ENCODE assay signal across 31 cellular contexts in genomic region chr2:73821669-73822068, GRCh38. TPM values are rescaled to one million over a fixed set of nuclear protein-coding genes. Genes with fewer than 3 reads are reported as not detected.
DNase-seq lines count a peak whose midpoint lies in the region; ATAC-seq and TF ChIP-seq lines count a peak whose summit lies in the region.
"Had no signal": no experiment of that assay in that cellular context is flagged by ENCODE, and none has a peak within 500 bp of the region (broad histone marks: within the 10 kb centered on the region; RNA-seq: fewer than 3 reads in every experiment).

No MANE protein-coding gene starts in this region.

- H3K36me3 ChIP-seq in mesendoderm (ENCODE audit: control insufficient read depth, insufficient read depth, low read length), result no peaks in the 10 kb centered on the region
- H3K36me3 ChIP-seq: esophagus squamous epithelium, left lung, neural progenitor cell, pancreas, Peyer's patch had no signal

- H2BK15ac ChIP-seq in mesendoderm (replicated peaks; ENCODE audit: low read depth), result no peak overlapping the region

- ATAC-seq in HG03039 (IDR thresholded peaks at IDR 0.05; ENCODE audit: unreplicated experiment), result peak; percentile 25
- ATAC-seq: foreskin keratinocyte, left lung, pancreas had no signal

- H3K23ac ChIP-seq in mesendoderm (ENCODE audit: low read length), result no peak overlapping the region

- no peak overlapping the region for H3K18ac ChIP-seq in mesendoderm (ENCODE audit: low read length)

- DNase-seq in activated CD4-positive, alpha-beta memory T cell treated with anti-CD3 and anti-CD28 coated beads for 36 hours, result no peak
- no peak for DNase-seq in activated CD4-positive, alpha-beta memory T cell treated with anti-CD3 and anti-CD28 coated beads, Interleukin-2, amount 10 ng/mL, durations not matched to agents 7 days and 5 days
- DNase-seq in GM12865 (ENCODE audit: low read depth) (peak; percentile 20), SIG-M5 (lab: John Stamatoyannopoulos, UW) (no peak), mesendoderm (no peak), coronary artery (ENCODE audit: low spot score) (no peak)
- no peak for DNase-seq in activated T-helper 1 cell treated with anti-CD3 and anti-CD28 coated beads, Interleukin-12 subunit alpha, Interleukin-12 subunit beta, Interleukin-2, Interleukin-4 antibody, amounts not matched to agents 30 ng/mL and 10 ng/mL and 1 ng/mL, durations not matched to agents 14 hours and 24 hours and 36 hours (ENCODE audit: low spot score)
- DNase-seq: activated CD8-positive, alpha-beta memory T cell treated with anti-CD3 and anti-CD28 coated beads, Interleukin-2, amount 10 ng/mL, durations not matched to agents 7 days and 5 days; COR-L47; dermis blood vessel endothelial cell; DMS79; esophagus squamous epithelium; head of caudate nucleus; left lung; mesenchymal stem cell; NCI-H2029; NCI-H524 treated with DMSO at 0.1 percent for 48 hours; pancreas; Peyer's patch; SHP77 treated with DMSO at 0.1 percent for 48 hours; stimulated activated CD4-positive, alpha-beta T cell treated with anti-CD3 and anti-CD28 coated beads, Interleukin-4, amount 100 ng/mL, for 4 hours; testis had no signal

- CTCF ChIA-PET in activated CD4-positive, alpha-beta memory T cell treated with anti-CD3 and anti-CD28 coated beads for 36 hours (lab: Charles Lee), result interaction anchor here (0.6 to 5.6 kb wide), 6 partner anchors 142 to 593 kb away, joined by 3 to 100 read pairs (median 4); partner anchors contain the start of gene BOLA3
- CTCF ChIA-PET in activated CD4-positive, alpha-beta memory T cell treated with anti-CD3 and anti-CD28 coated beads, Interleukin-2, amount 10 ng/mL, durations not matched to agents 7 days and 5 days (lab: Charles Lee), result interaction anchor here (0.5 to 7.6 kb wide), 9 partner anchors 17 to 570 kb away, joined by 3 to 127 read pairs (median 3); partner anchors contain the start of genes BOLA3 and MOB1A

- no peak overlapping the region for H3K56ac ChIP-seq in mesendoderm (ENCODE audit: low read length)

- H3K4me2 ChIP-seq in mesendoderm (ENCODE audit: low read length), result no peak overlapping the region
- H3K4me2 ChIP-seq: neural progenitor cell had no signal

- intact Hi-C loops in activated CD4-positive, alpha-beta memory T cell treated with anti-CD3 and anti-CD28 coated beads for 36 hours (cut with micrococcal nuclease), result loop anchor here (1.0 to 10.0 kb wide), 4 partner anchors 10 to 573 kb away; partner anchors contain the start of gene DUSP11
- intact Hi-C loops in activated T-helper 1 cell treated with anti-CD3 and anti-CD28 coated beads, Interleukin-12 subunit alpha, Interleukin-12 subunit beta, Interleukin-2, Interleukin-4 antibody, amounts not matched to agents 30 ng/mL and 10 ng/mL and 1 ng/mL, durations not matched to agents 14 hours and 24 hours and 36 hours (cut with micrococcal nuclease), result loop anchor here (1.0 kb wide), 1 partner anchor 10 kb away; no protein-coding TSS in a partner anchor

- H4K8ac ChIP-seq in mesendoderm (ENCODE audit: low read depth, low read length), result no peak overlapping the region

- no peak overlapping the region for H3K4ac ChIP-seq in mesendoderm (ENCODE audit: low read depth, low read length)

- H3K9me3 Mint-ChIP-seq in activated CD4-positive, alpha-beta memory T cell treated with anti-CD3 and anti-CD28 coated beads for 36 hours, result no peaks in the 10 kb centered on the region
- H3K9me3 Mint-ChIP-seq in activated CD4-positive, alpha-beta memory T cell treated with anti-CD3 and anti-CD28 coated beads, Interleukin-2, amount 10 ng/mL, durations not matched to agents 7 days and 5 days, result no peaks in the 10 kb centered on the region
- H3K9me3 Mint-ChIP-seq in activated T-helper 1 cell treated with anti-CD3 and anti-CD28 coated beads, Interleukin-12 subunit alpha, Interleukin-12 subunit beta, Interleukin-2, Interleukin-4 antibody, amounts not matched to agents 30 ng/mL and 10 ng/mL and 1 ng/mL, durations not matched to agents 14 hours and 24 hours and 36 hours, result no peaks in the 10 kb centered on the region
- H3K9me3 Mint-ChIP-seq: neural progenitor cell; T-helper 2 cell treated with Interferon-gamma antibody and Interleukin-4, amounts not matched to agents 5 μg/mL and 100 μg/mL, for 36 hours had no signal

- peak overlapping the region; percentile 77 for H3K27ac Mint-ChIP-seq in activated CD4-positive, alpha-beta memory T cell treated with anti-CD3 and anti-CD28 coated beads for 36 hours
- H3K27ac Mint-ChIP-seq in activated CD4-positive, alpha-beta memory T cell treated with anti-CD3 and anti-CD28 coated beads, Interleukin-2, amount 10 ng/mL, durations not matched to agents 7 days and 5 days, result no peak overlapping the region
- peak overlapping the region; percentile 44 for H3K27ac Mint-ChIP-seq in activated T-helper 1 cell treated with anti-CD3 and anti-CD28 coated beads, Interleukin-12 subunit alpha, Interleukin-12 subunit beta, Interleukin-2, Interleukin-4 antibody, amounts not matched to agents 30 ng/mL and 10 ng/mL and 1 ng/mL, durations not matched to agents 14 hours and 24 hours and 36 hours
- H3K27ac Mint-ChIP-seq: activated CD8-positive, alpha-beta memory T cell treated with anti-CD3 and anti-CD28 coated beads, Interleukin-2, amount 10 ng/mL, durations not matched to agents 7 days and 5 days; neural progenitor cell; T-helper 2 cell treated with Interferon-gamma antibody and Interleukin-4, amounts not matched to agents 5 μg/mL and 100 μg/mL, for 36 hours had no signal

- H3K36me3 Mint-ChIP-seq in activated CD4-positive, alpha-beta memory T cell treated with anti-CD3 and anti-CD28 coated beads for 36 hours, result no peaks in the 10 kb centered on the region
- no peaks in the 10 kb centered on the region for H3K36me3 Mint-ChIP-seq in activated CD4-positive, alpha-beta memory T cell treated with anti-CD3 and anti-CD28 coated beads, Interleukin-2, amount 10 ng/mL, durations not matched to agents 7 days and 5 days (ENCODE audit: low read depth)
- H3K36me3 Mint-ChIP-seq in activated T-helper 1 cell treated with anti-CD3 and anti-CD28 coated beads, Interleukin-12 subunit alpha, Interleukin-12 subunit beta, Interleukin-2, Interleukin-4 antibody, amounts not matched to agents 30 ng/mL and 10 ng/mL and 1 ng/mL, durations not matched to agents 14 hours and 24 hours and 36 hours (ENCODE audit: low read depth), result no peaks in the 10 kb centered on the region
- H3K36me3 Mint-ChIP-seq: activated CD8-positive, alpha-beta memory T cell treated with anti-CD3 and anti-CD28 coated beads, Interleukin-2, amount 10 ng/mL, durations not matched to agents 7 days and 5 days; neural progenitor cell had no signal

- no peak overlapping the region for H3K9ac ChIP-seq in mesendoderm (ENCODE audit: low read length)
- H3K9ac ChIP-seq: neural progenitor cell had no signal

- no peak overlapping the region for H3K4me3 Mint-ChIP-seq in activated CD4-positive, alpha-beta memory T cell treated with anti-CD3 and anti-CD28 coated beads for 36 hours
- H3K4me3 Mint-ChIP-seq in activated CD4-positive, alpha-beta memory T cell treated with anti-CD3 and anti-CD28 coated beads, Interleukin-2, amount 10 ng/mL, durations not matched to agents 7 days and 5 days, result no peak overlapping the region
- H3K4me3 Mint-ChIP-seq in activated T-helper 1 cell treated with anti-CD3 and anti-CD28 coated beads, Interleukin-12 subunit alpha, Interleukin-12 subunit beta, Interleukin-2, Interleukin-4 antibody, amounts not matched to agents 30 ng/mL and 10 ng/mL and 1 ng/mL, durations not matched to agents 14 hours and 24 hours and 36 hours, result no peak overlapping the region
- H3K4me3 Mint-ChIP-seq: activated CD8-positive, alpha-beta memory T cell treated with anti-CD3 and anti-CD28 coated beads, Interleukin-2, amount 10 ng/mL, durations not matched to agents 7 days and 5 days; neural progenitor cell; T-helper 2 cell treated with Interferon-gamma antibody and Interleukin-4, amounts not matched to agents 5 μg/mL and 100 μg/mL, for 36 hours had no signal

- H3K79me2 ChIP-seq in mesendoderm (ENCODE audit: control insufficient read depth, insufficient read depth, low read length), result no peaks in the 10 kb centered on the region

- H3K4me3 ChIP-seq in GM12865 (ENCODE audit: low read depth, low read length) (no peak overlapping the region), mesendoderm (ENCODE audit: low read length) (no peak overlapping the region), coronary artery (no peak overlapping the region)
- H3K4me3 ChIP-seq: esophagus squamous epithelium, left lung, neural progenitor cell, pancreas, Peyer's patch, testis had no signal

- H4K5ac ChIP-seq in mesendoderm (ENCODE audit: low read length), result no peak overlapping the region

- TF ChIP-seq CTCF in GM12865 (IDR thresholded peaks at IDR 0.05; ENCODE audit: insufficient read depth, low read depth, low read length, missing control alignments) (no peak), coronary artery (IDR thresholded peaks at IDR 0.05) (no peak)

- H2BK120ac ChIP-seq in mesendoderm (ENCODE audit: low read depth, low read length), result no peak overlapping the region

- H3K27me3 ChIP-seq in mesendoderm (ENCODE audit: insufficient read depth, low read length, poor library complexity), result no peaks in the 10 kb centered on the region
- H3K27me3 ChIP-seq: foreskin keratinocyte, pancreas, Peyer's patch, testis had no signal

- peaks cover 28% of the 10 kb centered on the region for H3K4me1 Mint-ChIP-seq in activated CD4-positive, alpha-beta memory T cell treated with anti-CD3 and anti-CD28 coated beads for 36 hours (ENCODE audit: low read depth)
- peaks cover 7% of the 10 kb centered on the region for H3K4me1 Mint-ChIP-seq in activated CD4-positive, alpha-beta memory T cell treated with anti-CD3 and anti-CD28 coated beads, Interleukin-2, amount 10 ng/mL, durations not matched to agents 7 days and 5 days
- peaks cover 22% of the 10 kb centered on the region for H3K4me1 Mint-ChIP-seq in activated T-helper 1 cell treated with anti-CD3 and anti-CD28 coated beads, Interleukin-12 subunit alpha, Interleukin-12 subunit beta, Interleukin-2, Interleukin-4 antibody, amounts not matched to agents 30 ng/mL and 10 ng/mL and 1 ng/mL, durations not matched to agents 14 hours and 24 hours and 36 hours (ENCODE audit: low read depth)
- H3K4me1 Mint-ChIP-seq: neural progenitor cell had no signal

- H2BK5ac ChIP-seq in mesendoderm (ENCODE audit: low read length), result no peak overlapping the region

- H3K79me1 ChIP-seq in mesendoderm (ENCODE audit: low read length), result no peaks in the 10 kb centered on the region

- H3K27ac ChIP-seq in mesendoderm (ENCODE audit: low read depth, low read length) (no peak overlapping the region), coronary artery (no peak overlapping the region)
- H3K27ac ChIP-seq: C4-2B, esophagus squamous epithelium, foreskin keratinocyte, left lung, neural progenitor cell, pancreas, Peyer's patch, testis had no signal

- peaks cover 3% of the 10 kb centered on the region for H3K27me3 Mint-ChIP-seq in activated CD4-positive, alpha-beta memory T cell treated with anti-CD3 and anti-CD28 coated beads for 36 hours
- peaks cover 2% of the 10 kb centered on the region for H3K27me3 Mint-ChIP-seq in activated CD4-positive, alpha-beta memory T cell treated with anti-CD3 and anti-CD28 coated beads, Interleukin-2, amount 10 ng/mL, durations not matched to agents 7 days and 5 days
- peaks cover 5% of the 10 kb centered on the region for H3K27me3 Mint-ChIP-seq in activated T-helper 1 cell treated with anti-CD3 and anti-CD28 coated beads, Interleukin-12 subunit alpha, Interleukin-12 subunit beta, Interleukin-2, Interleukin-4 antibody, amounts not matched to agents 30 ng/mL and 10 ng/mL and 1 ng/mL, durations not matched to agents 14 hours and 24 hours and 36 hours (ENCODE audit: insufficient read depth)
- H3K27me3 Mint-ChIP-seq: activated CD8-positive, alpha-beta memory T cell treated with anti-CD3 and anti-CD28 coated beads, Interleukin-2, amount 10 ng/mL, durations not matched to agents 7 days and 5 days had no signal

- no CpG with 5 or more reads among the region's 2 CpGs for WGBS in mesendoderm (ENCODE audit: extremely low coverage, insufficient coverage, low lambda C conversion rate)

- H2AK5ac ChIP-seq in mesendoderm (ENCODE audit: low read length), result no peak overlapping the region

- no peaks in the 10 kb centered on the region for H3K4me1 ChIP-seq in mesendoderm (ENCODE audit: control insufficient read depth, low read depth, low read length)
- H3K4me1 ChIP-seq: foreskin keratinocyte, left lung, neural progenitor cell, pancreas, Peyer's patch, testis had no signal

- POLR2A ChIA-PET in activated CD4-positive, alpha-beta memory T cell treated with anti-CD3 and anti-CD28 coated beads for 36 hours (lab: Charles Lee), result no interaction called here
- POLR2A ChIA-PET in activated CD4-positive, alpha-beta memory T cell treated with anti-CD3 and anti-CD28 coated beads, Interleukin-2, amount 10 ng/mL, durations not matched to agents 7 days and 5 days (lab: Charles Lee), result no interaction called here

RNA-seq across cellular contexts. Expression of gene STAMBP, which starts 7.1 kb away (rescaled TPM):
- total RNA-seq in activated CD4-positive, alpha-beta memory T cell treated with anti-CD3 and anti-CD28 coated beads for 36 hours, result 10 to 100 TPM; 79.9 to 85.3 TPM
- total RNA-seq in activated CD4-positive, alpha-beta memory T cell treated with anti-CD3 and anti-CD28 coated beads, Interleukin-2, amount 10 ng/mL, durations not matched to agents 7 days and 5 days, result 10 to 100 TPM; 51.1 to 51.2 TPM
- 50.8 and 56.0 TPM in 2 replicates for total RNA-seq in activated T-helper 1 cell treated with anti-CD3 and anti-CD28 coated beads, Interleukin-12 subunit alpha, Interleukin-12 subunit beta, Interleukin-2, Interleukin-4 antibody, amounts not matched to agents 30 ng/mL and 10 ng/mL and 1 ng/mL, durations not matched to agents 14 hours and 24 hours and 36 hours
- 60.1 TPM for polyA plus RNA-seq in mesendoderm (2013, experiment 1 of 2)
- 62.7 TPM for polyA plus RNA-seq in mesendoderm (2013, experiment 2 of 2)

RNA-seq across cellular contexts. Expression of gene C2orf78, which starts 37.7 kb away (rescaled TPM):
- total RNA-seq in activated CD4-positive, alpha-beta memory T cell treated with anti-CD3 and anti-CD28 coated beads for 36 hours, result not detected
- total RNA-seq in activated CD4-positive, alpha-beta memory T cell treated with anti-CD3 and anti-CD28 coated beads, Interleukin-2, amount 10 ng/mL, durations not matched to agents 7 days and 5 days, result not detected
- not detected in 2 replicates for total RNA-seq in activated T-helper 1 cell treated with anti-CD3 and anti-CD28 coated beads, Interleukin-12 subunit alpha, Interleukin-12 subunit beta, Interleukin-2, Interleukin-4 antibody, amounts not matched to agents 30 ng/mL and 10 ng/mL and 1 ng/mL, durations not matched to agents 14 hours and 24 hours and 36 hours
- 0.18 TPM for polyA plus RNA-seq in mesendoderm (2013, experiment 1 of 2)
- polyA plus RNA-seq in mesendoderm (2013, experiment 2 of 2), result 0.11 TPM
- total RNA-seq: A172; activated CD8-positive, alpha-beta memory T cell treated with anti-CD3 and anti-CD28 coated beads, Interleukin-2, amount 10 ng/mL, durations not matched to agents 7 days and 5 days; dermis blood vessel endothelial cell; esophagus squamous epithelium; foreskin keratinocyte; left lung; pancreas; Peyer's patch; renal cortical epithelial cell; ureter had no signal
- polyA plus RNA-seq: adipose tissue, foreskin keratinocyte, pancreas had no signal

RNA-seq across cellular contexts. Expression of gene DUSP11, which starts 41.8 kb away (rescaled TPM):
- 10 to 100 TPM; 28.0 to 28.5 TPM for total RNA-seq in activated CD4-positive, alpha-beta memory T cell treated with anti-CD3 and anti-CD28 coated beads for 36 hours
- 10 to 100 TPM; 29.6 to 30.7 TPM for total RNA-seq in activated CD4-positive, alpha-beta memory T cell treated with anti-CD3 and anti-CD28 coated beads, Interleukin-2, amount 10 ng/mL, durations not matched to agents 7 days and 5 days
- total RNA-seq in activated T-helper 1 cell treated with anti-CD3 and anti-CD28 coated beads, Interleukin-12 subunit alpha, Interleukin-12 subunit beta, Interleukin-2, Interleukin-4 antibody, amounts not matched to agents 30 ng/mL and 10 ng/mL and 1 ng/mL, durations not matched to agents 14 hours and 24 hours and 36 hours, result 42.1 and 42.4 TPM in 2 replicates
- polyA plus RNA-seq in mesendoderm (2013, experiment 1 of 2), result 29.4 TPM
- 33.2 TPM for polyA plus RNA-seq in mesendoderm (2013, experiment 2 of 2)
